ENCODE assay signal across 9 cellular contexts in the genomic region with DNA sequence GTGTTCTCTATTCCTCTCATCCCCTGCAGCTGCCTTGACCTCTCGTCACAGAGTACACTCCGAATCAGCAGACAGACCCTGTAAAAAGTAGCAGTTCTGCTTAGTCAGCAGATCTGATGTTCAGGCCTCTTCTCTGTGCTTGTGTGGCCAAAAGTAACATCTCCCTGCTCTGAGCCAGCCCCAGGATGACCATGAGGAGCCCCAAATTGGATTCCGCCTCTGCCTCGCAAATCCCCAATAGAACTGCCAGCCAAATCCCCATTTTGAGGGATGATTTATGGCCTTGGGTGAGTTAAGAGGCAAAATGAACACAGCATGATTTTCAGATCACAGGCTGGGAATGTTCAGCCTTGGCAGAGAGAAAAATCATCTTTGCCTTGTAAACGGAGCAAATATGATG.
A peak's percentile ranks its signal among the peaks of the same experiment; 100 is the strongest.
DNase-seq lines count a peak whose midpoint lies in the region; ATAC-seq and TF ChIP-seq lines count a peak whose summit lies in the region.
"Had no signal": no experiment of that assay in that cellular context is flagged by ENCODE, and none has a peak within 500 bp of the region (broad histone marks: within the 10 kb centered on the region; RNA-seq: fewer than 3 reads in every experiment).

No MANE protein-coding gene starts in this region.

- H3K4me1 Mint-ChIP-seq in HFFc6 (ENCODE audit: low read depth): peaks cover 29% of the 10 kb centered on the region
- H3K4me1 Mint-ChIP-seq in dendritic cell treated with granulocyte-macrophage colony-stimulating factor and Interleukin-4, amounts not matched to agents 40 ng/mL and 50 ng/mL, for 4 days (ENCODE audit: low read depth): peaks cover 46% of the 10 kb centered on the region

- H3K27me3 ChIP-seq in right lobe of liver: no peaks in the 10 kb centered on the region

- 26% methylated on average over 3 of the region's 5 CpGs for WGBS in right lobe of liver (ENCODE audit: insufficient coverage, low coverage, low lambda C conversion rate, missing lambda C conversion rate)

- ATAC-seq in right lobe of liver: peak; percentile 16 to 56 (median 28)
- ATAC-seq in GM19328 (IDR thresholded peaks at IDR 0.05; ENCODE audit: unreplicated experiment): no peak

- peak overlapping the region; percentile 79 to 95 (median 80) for H3K27ac ChIP-seq in right lobe of liver

- 0 out of 2 replicates have a peak overlapping the region, but pooled peaks have one; percentile 13 for H3K4me3 Mint-ChIP-seq in HFFc6
- no peak overlapping the region for H3K4me3 Mint-ChIP-seq in dendritic cell treated with granulocyte-macrophage colony-stimulating factor and Interleukin-4, amounts not matched to agents 40 ng/mL and 50 ng/mL, for 4 days

- H3K9me3 Mint-ChIP-seq in HFFc6: no peaks in the 10 kb centered on the region
- no peaks in the 10 kb centered on the region for H3K9me3 Mint-ChIP-seq in dendritic cell treated with granulocyte-macrophage colony-stimulating factor and Interleukin-4, amounts not matched to agents 40 ng/mL and 50 ng/mL, for 4 days

- intact Hi-C loops in dendritic cell treated with granulocyte-macrophage colony-stimulating factor and Interleukin-4, amounts not matched to agents 40 ng/mL and 50 ng/mL, for 4 days (cut with micrococcal nuclease): no loop called here
- intact Hi-C loops in right lobe of liver (cut with DNase I): no loop called here

- no peaks in the 10 kb centered on the region for H3K36me3 ChIP-seq in right lobe of liver

- DNase-seq in HFFc6 (peak; percentile 59), right lobe of liver (no peak), stromal cell of bone marrow (ENCODE audit: low read depth) (peak; percentile 93), NCI-H2196 (lab: John Stamatoyannopoulos, UW; ENCODE audit: unreplicated experiment) (no peak), ACHN (no peak)
- no peak for DNase-seq in stimulated activated CD4-positive, alpha-beta T cell treated with anti-CD3 and anti-CD28 coated beads, Interleukin-15, amount 100 ng/mL, for 24 hours
- DNase-seq: MV-4-11 had no signal

- peaks cover 24% of the 10 kb centered on the region for H3K27me3 Mint-ChIP-seq in HFFc6 (ENCODE audit: insufficient read depth)
- H3K27me3 Mint-ChIP-seq in dendritic cell treated with granulocyte-macrophage colony-stimulating factor and Interleukin-4, amounts not matched to agents 40 ng/mL and 50 ng/mL, for 4 days: no peaks in the 10 kb centered on the region

- H3K4me3 ChIP-seq in right lobe of liver: no peak overlapping the region

- no peaks in the 10 kb centered on the region for H3K36me3 Mint-ChIP-seq in HFFc6 (ENCODE audit: low read depth)
- H3K36me3 Mint-ChIP-seq in dendritic cell treated with granulocyte-macrophage colony-stimulating factor and Interleukin-4, amounts not matched to agents 40 ng/mL and 50 ng/mL, for 4 days (ENCODE audit: low read depth): no peaks in the 10 kb centered on the region

- in situ Hi-C loops in ACHN (cut with HindIII; ENCODE audit: low pct_ligation_motif_present, low pct_unique_long_range_greater_than_20kb, low sequenced_read_pairs): no loop called here

- no peak for TF ChIP-seq POLR2A in right lobe of liver (IDR thresholded peaks at IDR 0.05)

- H3K9me3 ChIP-seq in right lobe of liver: no peaks in the 10 kb centered on the region

- no peak for TF ChIP-seq CTCF in HFFc6 (IDR thresholded peaks at IDR 0.05)
- no peak for TF ChIP-seq CTCF in right lobe of liver (IDR thresholded peaks at IDR 0.05)

- H3K4me1 ChIP-seq in right lobe of liver: peaks cover 0 to 33% (median 16%) of the 10 kb centered on the region in 4 donors

- H3K27ac Mint-ChIP-seq in HFFc6: peak overlapping the region; percentile 78
- peak overlapping the region; percentile 64 for H3K27ac Mint-ChIP-seq in dendritic cell treated with granulocyte-macrophage colony-stimulating factor and Interleukin-4, amounts not matched to agents 40 ng/mL and 50 ng/mL, for 4 days

Comparison
In these comparisons a context has a peak if more than half of its experiments do, and no peak if none do; other contexts are left out.
1. DNase-seq: peak in HFFc6 (single experiment) and stromal cell of bone marrow (single experiment); none in right lobe of liver (0 of 3), NCI-H2196 (single experiment), stimulated activated CD4-positive, alpha-beta T cell treated with anti-CD3 and anti-CD28 coated beads, Interleukin-15, amount 100 ng/mL, for 24 hours (single experiment) and ACHN (single experiment).